Comparison of ENCODE assay signal across 8 cellular contexts in the genomic region with DNA sequence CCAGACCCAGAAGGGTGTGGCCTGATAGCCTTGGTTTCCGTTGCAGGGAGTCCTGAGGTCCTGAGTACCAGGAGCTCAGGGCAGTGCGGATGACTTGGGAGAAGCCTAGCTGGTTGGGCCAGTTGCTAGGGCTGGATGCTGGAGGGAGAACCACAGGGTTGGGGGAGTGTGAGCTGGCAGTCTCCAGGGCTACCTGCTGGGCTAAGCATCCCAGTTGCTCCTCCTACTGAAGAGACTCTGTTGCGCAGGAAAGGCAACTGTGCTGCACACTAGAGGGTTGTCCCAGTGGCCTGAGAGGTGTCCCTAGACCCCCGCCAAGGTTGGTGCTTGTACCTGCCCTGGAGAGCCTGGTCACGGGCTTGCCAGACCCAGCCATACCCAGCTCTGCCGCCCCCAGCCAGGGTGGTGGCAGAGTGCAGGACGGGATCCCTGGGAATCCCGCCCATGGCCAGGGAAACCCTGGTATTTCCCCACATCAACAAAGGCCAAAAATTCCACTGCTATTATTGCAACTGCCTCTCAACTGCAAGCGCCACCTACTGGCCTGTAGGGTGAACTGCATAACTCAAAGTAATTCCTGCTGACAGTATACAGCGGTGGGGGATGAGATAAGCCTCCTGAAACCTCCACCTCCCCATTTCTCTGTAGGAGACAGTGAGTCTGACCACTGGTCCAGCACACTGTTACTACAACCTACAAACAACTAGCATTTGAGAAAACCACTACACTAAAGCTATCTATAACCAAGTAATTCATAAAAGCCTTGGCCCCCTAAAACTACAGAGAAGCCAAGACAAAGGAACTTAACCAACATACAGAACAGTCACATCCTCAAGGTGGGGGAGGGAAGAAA.
DNase-seq lines count a peak whose midpoint lies in the region; ATAC-seq and TF ChIP-seq lines count a peak whose summit lies in the region.

No MANE protein-coding gene starts in this region.

- H3K9me3 Mint-ChIP-seq in activated CD4-positive, alpha-beta T cell treated with anti-CD3 and anti-CD28 coated beads for 36 hours (ENCODE audit: low read depth): no peaks in the 10 kb centered on the region
- peaks cover 0 to 19% (median 3%) of the 10 kb centered on the region in 7 donors for H3K9me3 Mint-ChIP-seq in naive B cell

- H3K27me3 ChIP-seq in testis: no peaks in the 10 kb centered on the region

- no peaks in the 10 kb centered on the region for H3K36me3 ChIP-seq in testis (ENCODE audit: low read depth, missing control alignments)

- intact Hi-C loops in activated CD4-positive, alpha-beta T cell treated with anti-CD3 and anti-CD28 coated beads for 36 hours (cut with DNase I, micrococcal nuclease): loop anchor here (1.0 to 5.0 kb wide), 6 partner anchors 38 to 540 kb away; partner anchors contain the start of gene ZPBP (in 2 of the 2)
- intact Hi-C loops in testis (cut with DNase I; ENCODE audit: low total_unique reads): loop anchor here (10.0 kb wide), 1 partner anchor 168 kb away; no protein-coding TSS in a partner anchor

- H3K27me3 Mint-ChIP-seq in activated CD4-positive, alpha-beta T cell treated with anti-CD3 and anti-CD28 coated beads for 36 hours: peaks cover 12% of the 10 kb centered on the region
- peaks cover 11 to 26% (median 19%) of the 10 kb centered on the region in 3 donors for H3K27me3 Mint-ChIP-seq in naive B cell

- DNase-seq in NCI-H748 (lab: John Stamatoyannopoulos, UW; ENCODE audit: unreplicated experiment): peak; percentile 78
- no peak for DNase-seq in NCI-H748 treated with DMSO at 0.1 percent for 48 hours (lab: John Stamatoyannopoulos, UW)
- peak; percentile 61 for DNase-seq in HEK293T (ENCODE audit: extremely low spot score)
- peak; percentile 40 for DNase-seq in NCI-H1092 (lab: John Stamatoyannopoulos, UW)
- peak; percentile 72 for DNase-seq in activated CD4-positive, alpha-beta T cell treated with anti-CD3 and anti-CD28 coated beads for 36 hours
- DNase-seq in dermis microvascular lymphatic vessel endothelial cell (ENCODE audit: low read depth in 2 of 2): peak; percentile 50 to 71
- peak; percentile 27 for DNase-seq in naive B cell
- peak; percentile 59 for DNase-seq in testis

- ATAC-seq in activated CD4-positive, alpha-beta T cell treated with anti-CD3 and anti-CD28 coated beads for 36 hours: peak; percentile 84
- ATAC-seq in naive B cell (ENCODE audit: low read depth in 2 of 2): peak; percentile 32 to 61

- TF ChIP-seq POLR2A in testis (IDR thresholded peaks at IDR 0.05): no peak

- 74% methylated on average over 3 to 10 of the region's 10 CpGs for WGBS in testis, 2 donors

- H3K4me1 Mint-ChIP-seq in activated CD4-positive, alpha-beta T cell treated with anti-CD3 and anti-CD28 coated beads for 36 hours: no peaks in the 10 kb centered on the region
- peaks cover 0 to 19% (median 2%) of the 10 kb centered on the region in 3 donors for H3K4me1 Mint-ChIP-seq in naive B cell

- no peak overlapping the region for H3K27ac ChIP-seq in testis

- TF ChIP-seq CTCF in testis (IDR thresholded peaks at IDR 0.05): peak; percentile 54 to 74 (median 72)

- no peaks in the 10 kb centered on the region for H3K36me3 Mint-ChIP-seq in activated CD4-positive, alpha-beta T cell treated with anti-CD3 and anti-CD28 coated beads for 36 hours (ENCODE audit: low read depth)
- H3K36me3 Mint-ChIP-seq in naive B cell: peaks cover 0 to 14% of the 10 kb centered on the region in 2 donors

- H3K4me1 ChIP-seq in testis: no peaks in the 10 kb centered on the region

- no peak overlapping the region for H3K27ac Mint-ChIP-seq in activated CD4-positive, alpha-beta T cell treated with anti-CD3 and anti-CD28 coated beads for 36 hours
- no peak overlapping the region for H3K27ac Mint-ChIP-seq in naive B cell

- POLR2A ChIA-PET in HEK293T (lab: Yijun Ruan, JAX): no interaction called here
- POLR2A ChIA-PET in activated CD4-positive, alpha-beta T cell treated with anti-CD3 and anti-CD28 coated beads for 36 hours (lab: Charles Lee): no interaction called here

- H3K4me3 Mint-ChIP-seq in activated CD4-positive, alpha-beta T cell treated with anti-CD3 and anti-CD28 coated beads for 36 hours: no peak overlapping the region
- no peak overlapping the region for H3K4me3 Mint-ChIP-seq in naive B cell

- CTCF ChIA-PET in HEK293T (lab: Yijun Ruan, JAX): interaction anchor here (0.8 kb wide), 1 partner anchor 149 kb away, joined by 3 read pairs; no protein-coding TSS in a partner anchor
- CTCF ChIA-PET in activated CD4-positive, alpha-beta T cell treated with anti-CD3 and anti-CD28 coated beads for 36 hours (lab: Charles Lee): interaction anchor here (0.5 to 7.5 kb wide), 35 partner anchors 9 to 540 kb away, joined by 3 to 39 read pairs (median 4); partner anchors contain the start of gene ZPBP

- no peaks in the 10 kb centered on the region for H3K9me3 ChIP-seq in testis

- H3K4me3 ChIP-seq in testis: no peak overlapping the region

TF ChIP-seq in HEK293T, 16 proteins besides CTCF, POLR2A, EP300 and RAD21:
- TF ChIP-seq SP1 (IDR thresholded peaks at IDR 0.05): no peak
- no peak for TF ChIP-seq PKNOX1 (IDR thresholded peaks at IDR 0.05)
- no peak for TF ChIP-seq L3MBTL2 (conservative IDR thresholded peaks at IDR 0.05)
TF ChIP-seq in HEK293T: peak in this region for 0.
